ENCODE assay signal across 19 cellular contexts in genomic region chr5:67640011-67640410, GRCh38.
DNase-seq lines count a peak whose midpoint lies in the region; ATAC-seq and TF ChIP-seq lines count a peak whose summit lies in the region.
"Had no signal": no experiment of that assay in that cellular context is flagged by ENCODE, and none has a peak within 500 bp of the region (broad histone marks: within the 10 kb centered on the region; RNA-seq: fewer than 3 reads in every experiment).

No MANE protein-coding gene starts in this region.

- H3K79me2 ChIP-seq in GM23338 (replicated peaks; ENCODE audit: insufficient read depth), result no peaks in the 10 kb centered on the region

- peak overlapping the region; percentile 25; the same call in 1 of the 2 replicates for H2AFZ ChIP-seq in GM23338

- WGBS in sigmoid colon, 2 donors, result 59 to 85% methylated on average over 2 of the region's 2 CpGs

- CTCF ChIA-PET in activated CD4-positive, alpha-beta T cell treated with anti-CD3 and anti-CD28 coated beads, Interleukin-2, amount 10 ng/mL, durations not matched to agents 7 days and 5 days (lab: Charles Lee), result interaction anchor here (0.7 kb wide), 1 partner anchor 585 kb away, joined by 4 read pairs; no protein-coding TSS in a partner anchor

- H3K4me3 Mint-ChIP-seq in GM23338 (no peak overlapping the region), type B pancreatic cell (no peak overlapping the region)
- no peak overlapping the region for H3K4me3 Mint-ChIP-seq in activated CD4-positive, alpha-beta T cell treated with anti-CD3 and anti-CD28 coated beads, Interleukin-2, amount 10 ng/mL, durations not matched to agents 7 days and 5 days
- H3K4me3 Mint-ChIP-seq: HFFc6; stimulated activated effector memory CD8-positive, alpha-beta T cell treated with anti-CD3 and anti-CD28 coated beads, Interleukin-12 subunit alpha, Interleukin-12 subunit beta, amount 100 ng/mL, for 72 hours; WTC11 had no signal

- no peak for TF ChIP-seq CTCF in GM23338 (conservative IDR thresholded peaks at IDR 0.05; ENCODE audit: low read depth in 2 of 2)
- no peak for TF ChIP-seq CTCF in sigmoid colon (IDR thresholded peaks at IDR 0.05)
- no peak for TF ChIP-seq CTCF in type B pancreatic cell (conservative IDR thresholded peaks at IDR 0.05)

- peaks cover 0 to 5% (median 1%) of the 10 kb centered on the region in 4 donors for H3K9me3 ChIP-seq in sigmoid colon

- POLR2A ChIA-PET in activated CD4-positive, alpha-beta T cell treated with anti-CD3 and anti-CD28 coated beads, Interleukin-2, amount 10 ng/mL, durations not matched to agents 7 days and 5 days (lab: Charles Lee), result no interaction called here

- DNase-seq in GM23338 (ENCODE audit: low spot score) (no peak), NCI-H524 treated with DMSO at 0.1 percent for 48 hours (lab: John Stamatoyannopoulos, UW) (peak; percentile 8), fibroblast of peridontal ligament (ENCODE audit: extremely low read depth) (peak; percentile 23), sigmoid colon (no peak), DMS53 (lab: John Stamatoyannopoulos, UW) (no peak), type B pancreatic cell (ENCODE audit: extremely low spot score, unreplicated experiment) (no peak)
- DNase-seq in activated CD4-positive, alpha-beta T cell treated with anti-CD3 and anti-CD28 coated beads, Interleukin-2, amount 10 ng/mL, durations not matched to agents 7 days and 5 days, result no peak
- DNase-seq: activated gamma-delta T cell treated with Interleukin-2 at 50 U/mL for 16 hours, HFFc6, IMR-90, kidney, NCI-H146, NCI-H748 treated with DMSO at 0.1 percent for 48 hours had no signal

- H3K4me1 ChIP-seq in GM23338 (ENCODE audit: insufficient read depth) (peaks cover 7% of the 10 kb centered on the region), sigmoid colon (peaks cover 0 to 26% (median 22%) of the 10 kb centered on the region in 4 donors)

- no peaks in the 10 kb centered on the region for H3K27me3 Mint-ChIP-seq in GM23338 (ENCODE audit: insufficient read depth, low read depth, poor library complexity)
- no peaks in the 10 kb centered on the region for H3K27me3 Mint-ChIP-seq in type B pancreatic cell
- H3K27me3 Mint-ChIP-seq in activated CD4-positive, alpha-beta T cell treated with anti-CD3 and anti-CD28 coated beads, Interleukin-2, amount 10 ng/mL, durations not matched to agents 7 days and 5 days, result no peaks in the 10 kb centered on the region

- H3K27me3 ChIP-seq in GM23338 (ENCODE audit: insufficient read depth), result no peaks in the 10 kb centered on the region
- H3K27me3 ChIP-seq in sigmoid colon, result no peaks in the 10 kb centered on the region
- H3K27me3 ChIP-seq: ascending aorta had no signal

- 0 out of 3 replicates have a peak, but pooled peaks cover 5% of the 10 kb centered on the region for H3K36me3 Mint-ChIP-seq in GM23338 (ENCODE audit: low read depth)
- peaks cover 3% of the 10 kb centered on the region for H3K36me3 Mint-ChIP-seq in type B pancreatic cell
- no peaks in the 10 kb centered on the region for H3K36me3 Mint-ChIP-seq in activated CD4-positive, alpha-beta T cell treated with anti-CD3 and anti-CD28 coated beads, Interleukin-2, amount 10 ng/mL, durations not matched to agents 7 days and 5 days (ENCODE audit: low read depth)
- H3K36me3 Mint-ChIP-seq: stimulated activated effector memory CD8-positive, alpha-beta T cell treated with anti-CD3 and anti-CD28 coated beads, Interleukin-12 subunit alpha, Interleukin-12 subunit beta, amount 100 ng/mL, for 72 hours had no signal

- H3F3A ChIP-seq in GM23338 (replicated peaks; ENCODE audit: low read depth), result no peaks in the 10 kb centered on the region

- H3K36me3 ChIP-seq in GM23338 (ENCODE audit: insufficient read depth) (no peaks in the 10 kb centered on the region), sigmoid colon (no peaks in the 10 kb centered on the region)
- H3K36me3 ChIP-seq: ascending aorta had no signal

- H3K9me3 Mint-ChIP-seq in GM23338, result peaks cover 12% of the 10 kb centered on the region; the same call in 2 of the 3 replicates
- peaks cover 4% of the 10 kb centered on the region for H3K9me3 Mint-ChIP-seq in type B pancreatic cell
- peaks cover 7% of the 10 kb centered on the region for H3K9me3 Mint-ChIP-seq in activated CD4-positive, alpha-beta T cell treated with anti-CD3 and anti-CD28 coated beads, Interleukin-2, amount 10 ng/mL, durations not matched to agents 7 days and 5 days

- H3K4me3 ChIP-seq in GM23338 (no peak overlapping the region), sigmoid colon (no peak overlapping the region)
- H3K4me3 ChIP-seq: ascending aorta had no signal

- no peak for TF ChIP-seq POLR2A in sigmoid colon (IDR thresholded peaks at IDR 0.05)

- H3K27ac Mint-ChIP-seq in GM23338 (no peak overlapping the region), type B pancreatic cell (no peak overlapping the region)
- no peak overlapping the region for H3K27ac Mint-ChIP-seq in activated CD4-positive, alpha-beta T cell treated with anti-CD3 and anti-CD28 coated beads, Interleukin-2, amount 10 ng/mL, durations not matched to agents 7 days and 5 days
- H3K27ac Mint-ChIP-seq: HFFc6; stimulated activated effector memory CD8-positive, alpha-beta T cell treated with anti-CD3 and anti-CD28 coated beads, Interleukin-12 subunit alpha, Interleukin-12 subunit beta, amount 100 ng/mL, for 72 hours; WTC11 had no signal

- no peaks in the 10 kb centered on the region for H4K20me1 ChIP-seq in GM23338 (replicated peaks; ENCODE audit: insufficient read depth)

- peaks cover 3% of the 10 kb centered on the region; the same call in 2 of the 3 replicates for H3K4me1 Mint-ChIP-seq in GM23338
- H3K4me1 Mint-ChIP-seq in type B pancreatic cell (ENCODE audit: unreplicated experiment), result peaks cover 10% of the 10 kb centered on the region
- H3K4me1 Mint-ChIP-seq in activated CD4-positive, alpha-beta T cell treated with anti-CD3 and anti-CD28 coated beads, Interleukin-2, amount 10 ng/mL, durations not matched to agents 7 days and 5 days, result no peaks in the 10 kb centered on the region
- H3K4me1 Mint-ChIP-seq: stimulated activated effector memory CD8-positive, alpha-beta T cell treated with anti-CD3 and anti-CD28 coated beads, Interleukin-12 subunit alpha, Interleukin-12 subunit beta, amount 100 ng/mL, for 72 hours had no signal

- ATAC-seq in GM23338, result no peak
- no peak for ATAC-seq in GM19395 (IDR thresholded peaks at IDR 0.05; ENCODE audit: unreplicated experiment)
- ATAC-seq: stimulated activated effector memory CD8-positive, alpha-beta T cell treated with anti-CD3 and anti-CD28 coated beads, Interleukin-12 subunit alpha, Interleukin-12 subunit beta, amount 100 ng/mL, for 72 hours; WTC11 had no signal

- no peak for TF ChIP-seq EP300 in sigmoid colon (IDR thresholded peaks at IDR 0.05)

- H3K4me2 ChIP-seq in GM23338, result no peak overlapping the region

- H3K27ac ChIP-seq in GM23338 (ENCODE audit: low read depth) (no peak overlapping the region), sigmoid colon (peak overlapping the region in 3 of 4 donors; percentile 17 to 46 (median 40))
- H3K27ac ChIP-seq: ascending aorta, epithelial cell of prostate, RWPE1 had no signal

- H3K9me2 ChIP-seq in GM23338 (ENCODE audit: insufficient read depth), result peaks cover 11% of the 10 kb centered on the region; the same call in 1 of the 2 replicates

- intact Hi-C loops in sigmoid colon (cut with DNase I), result loop anchor here (5.0 kb wide), 1 partner anchor 103 kb away; no protein-coding TSS in a partner anchor

TF ChIP-seq in GM23338, 12 proteins besides CTCF, POLR2A, EP300 and RAD21:
- TF ChIP-seq EZH2 (IDR thresholded peaks at IDR 0.05; ENCODE audit: low read depth, unreplicated experiment), result no peak
- TF ChIP-seq EZH2phosphoT487 (IDR thresholded peaks at IDR 0.05; ENCODE audit: unreplicated experiment), result no peak
- TF ChIP-seq CREB1 (CRISPR knock-in tag; IDR thresholded peaks at IDR 0.05; ENCODE audit: low read depth), result no peak
TF ChIP-seq in GM23338: peak in this region for 0.

Comparison
In these comparisons a context has a peak if more than half of its experiments do, and no peak if none do; other contexts are left out.
1. DNase-seq: peak in NCI-H524 treated with DMSO at 0.1 percent for 48 hours (single experiment) and fibroblast of peridontal ligament (single experiment); none in GM23338 (single experiment), sigmoid colon (single experiment), DMS53 (single experiment), type B pancreatic cell (single experiment) and activated CD4-positive, alpha-beta T cell treated with anti-CD3 and anti-CD28 coated beads, Interleukin-2, amount 10 ng/mL, durations not matched to agents 7 days and 5 days (single experiment).